Comparison of ENCODE assay signal across 7 cellular contexts in the genomic region with DNA sequence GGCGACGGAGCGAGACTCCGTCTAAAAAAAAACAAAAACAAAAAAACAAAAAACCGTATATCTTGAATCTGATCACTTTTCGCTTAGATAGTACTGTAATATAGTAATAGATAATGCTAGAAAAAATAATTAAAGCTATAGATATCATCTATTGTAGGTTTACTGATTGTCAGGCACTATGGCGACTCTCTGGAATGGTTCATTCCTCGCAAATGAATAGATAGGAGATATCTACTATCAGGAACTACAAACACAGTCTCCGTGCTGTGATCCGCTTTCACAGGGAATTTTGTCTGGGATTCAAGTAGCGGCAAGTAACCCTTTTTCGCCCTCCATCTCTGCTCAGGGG. TPM values are rescaled to one million over a fixed set of nuclear protein-coding genes. Genes with fewer than 3 reads are reported as not detected.
DNase-seq lines count a peak whose midpoint lies in the region; ATAC-seq, FAIRE-seq and TF ChIP-seq lines count a peak whose summit lies in the region.

No MANE protein-coding gene starts in this region.

- H3K36me3 ChIP-seq in HUES64 (ENCODE audit: insufficient read depth, low read length) = no peaks in the 10 kb centered on the region
- no peaks in the 10 kb centered on the region for H3K36me3 ChIP-seq in kidney (ENCODE audit: control insufficient read depth in 1 of 2, insufficient read depth in 2 of 2, low read length in 2 of 2)
- no peaks in the 10 kb centered on the region for H3K36me3 ChIP-seq in subcutaneous abdominal adipose tissue (ENCODE audit: control insufficient read depth in 5 of 5, insufficient read depth in 5 of 5, low read length in 5 of 5)

- H3K27me3 Mint-ChIP-seq in activated naive CD8-positive, alpha-beta T cell treated with anti-CD3 and anti-CD28 coated beads, Interleukin-2, amount 10 ng/mL, durations not matched to agents 7 days and 5 days = no peaks in the 10 kb centered on the region

- peaks cover 3% of the 10 kb centered on the region; the same call in 1 of the 2 replicates for H3K4me1 ChIP-seq in HUES64 (ENCODE audit: insufficient read depth, low read length)
- no peaks in the 10 kb centered on the region for H3K4me1 ChIP-seq in kidney (ENCODE audit: control insufficient read depth in 1 of 2, insufficient read depth in 1 of 2, low read depth in 1 of 2, low read length in 2 of 2)
- H3K4me1 ChIP-seq in subcutaneous abdominal adipose tissue (ENCODE audit: control insufficient read depth in 5 of 5, insufficient read depth in 5 of 5, low read length in 5 of 5) = peaks cover 3 to 21% (median 13%) of the 10 kb centered on the region in 5 donors

- DNase-seq in activated naive CD8-positive, alpha-beta T cell treated with anti-CD3 and anti-CD28 coated beads, Interleukin-2, amount 10 ng/mL, durations not matched to agents 7 days and 5 days = no peak
- DNase-seq in kidney (no peak), DMS79 treated with DMSO at 0.1 percent for 48 hours (lab: John Stamatoyannopoulos, UW) (no peak)
- DNase-seq in activated CD4-positive, CD25-positive, alpha-beta regulatory T cell treated with anti-CD3 and anti-CD28 coated beads, Interleukin-2, amount 50 U/mL, for 72 hours = no peak

- no peak for TF ChIP-seq CTCF in kidney (IDR thresholded peaks at IDR 0.05; ENCODE audit: borderline replicate concordance, extremely low read depth, insufficient read depth)

- POLR2A ChIA-PET in activated naive CD8-positive, alpha-beta T cell treated with anti-CD3 and anti-CD28 coated beads, Interleukin-2, amount 10 ng/mL, durations not matched to agents 7 days and 5 days (lab: Charles Lee) = interaction anchor here (0.7 to 2.4 kb wide), 6 partner anchors 9 to 1172 kb away, joined by 3 to 17 read pairs (median 6); partner anchors contain the start of genes CDNF, HSPA14, MSANTD7 and RPP38

- H3K9me3 ChIP-seq in HUES64 (ENCODE audit: insufficient read depth, low read depth, low read length) = no peaks in the 10 kb centered on the region
- no peaks in the 10 kb centered on the region for H3K9me3 ChIP-seq in kidney (ENCODE audit: control insufficient read depth in 1 of 2, low read length in 2 of 2)
- H3K9me3 ChIP-seq in subcutaneous abdominal adipose tissue (ENCODE audit: control insufficient read depth in 5 of 5, low read length in 5 of 5) = no peaks in the 10 kb centered on the region

- peak overlapping the region; percentile 82 for H3K4me3 Mint-ChIP-seq in activated naive CD8-positive, alpha-beta T cell treated with anti-CD3 and anti-CD28 coated beads, Interleukin-2, amount 10 ng/mL, durations not matched to agents 7 days and 5 days

- no peak overlapping the region; the same call in 1 of the 2 replicates for H3K27ac ChIP-seq in HUES64 (ENCODE audit: low read depth, low read length)
- peak overlapping the region; percentile 95 for H3K27ac ChIP-seq in kidney (ENCODE audit: low read depth in 2 of 2, low read length in 2 of 2)
- peak overlapping the region; percentile 97 for H3K27ac ChIP-seq in subcutaneous abdominal adipose tissue (ENCODE audit: low read depth, low read length)

- no peaks in the 10 kb centered on the region for H3K27me3 ChIP-seq in HUES64 (ENCODE audit: insufficient read depth, low read length)
- no peaks in the 10 kb centered on the region for H3K27me3 ChIP-seq in subcutaneous abdominal adipose tissue (ENCODE audit: control insufficient read depth in 5 of 5, insufficient read depth in 4 of 5, low read length in 5 of 5)

- peaks cover 3% of the 10 kb centered on the region for H3K36me3 Mint-ChIP-seq in activated naive CD8-positive, alpha-beta T cell treated with anti-CD3 and anti-CD28 coated beads, Interleukin-2, amount 10 ng/mL, durations not matched to agents 7 days and 5 days

- H3K27ac Mint-ChIP-seq in activated naive CD8-positive, alpha-beta T cell treated with anti-CD3 and anti-CD28 coated beads, Interleukin-2, amount 10 ng/mL, durations not matched to agents 7 days and 5 days = peak overlapping the region; percentile 95

- intact Hi-C loops in kidney (cut with DNase I) = no loop called here

- H3K4me3 ChIP-seq in HUES64 (ENCODE audit: low read length) (peak overlapping the region; percentile 69), kidney (ENCODE audit: low read length in 2 of 2) (peak overlapping the region; percentile 70 to 92), subcutaneous abdominal adipose tissue (ENCODE audit: low read depth in 1 of 5, low read length in 5 of 5) (peak overlapping the region; percentile 61 to 95 (median 83))

- H3K4me1 Mint-ChIP-seq in activated naive CD8-positive, alpha-beta T cell treated with anti-CD3 and anti-CD28 coated beads, Interleukin-2, amount 10 ng/mL, durations not matched to agents 7 days and 5 days = peaks cover 26% of the 10 kb centered on the region

- WGBS in HUES64 = 62% methylated on average over 10 of the region's 12 CpGs

- H3K9me3 Mint-ChIP-seq in activated naive CD8-positive, alpha-beta T cell treated with anti-CD3 and anti-CD28 coated beads, Interleukin-2, amount 10 ng/mL, durations not matched to agents 7 days and 5 days = no peaks in the 10 kb centered on the region

- H3K9ac ChIP-seq in HUES64 (ENCODE audit: low read depth, low read length) (no peak overlapping the region), kidney (ENCODE audit: low read length in 2 of 2) (peak overlapping the region; percentile 43 to 78), subcutaneous abdominal adipose tissue (ENCODE audit: low read length in 5 of 5) (peak overlapping the region in 4 of 5 donors; percentile 19 to 93 (median 71))

- ATAC-seq in activated naive CD8-positive, alpha-beta T cell treated with anti-CD3 and anti-CD28 coated beads, Interleukin-2, amount 10 ng/mL, durations not matched to agents 7 days and 5 days (ENCODE audit: low read depth) = no peak
- ATAC-seq in GM21619 (IDR thresholded peaks at IDR 0.05; ENCODE audit: unreplicated experiment) = no peak

- no peak for FAIRE-seq in kidney (lab: Jason Lieb, UNC)

RNA-seq across cellular contexts. Expression of gene MEIG1, which starts 0.3 kb away (rescaled TPM):
- 0.70 TPM for polyA plus RNA-seq in HUES64 (2013, experiment 1 of 2)
- 0.95 TPM for polyA plus RNA-seq in HUES64 (2013, experiment 2 of 2)
- total RNA-seq in activated naive CD8-positive, alpha-beta T cell treated with anti-CD3 and anti-CD28 coated beads, Interleukin-2, amount 10 ng/mL, durations not matched to agents 7 days and 5 days = under 1 TPM; 0.78 to 0.88 TPM
- not detected for total RNA-seq in kidney
- 1.4 TPM for polyA plus RNA-seq in kidney (ENCODE audit: insufficient read depth, low read depth, low replicate concordance)

RNA-seq across cellular contexts. Expression of gene DCLRE1C, which starts 5.0 kb away (rescaled TPM):
- 4.7 TPM for polyA plus RNA-seq in HUES64 (2013, experiment 1 of 2)
- polyA plus RNA-seq in HUES64 (2013, experiment 2 of 2) = 4.8 TPM
- total RNA-seq in activated naive CD8-positive, alpha-beta T cell treated with anti-CD3 and anti-CD28 coated beads, Interleukin-2, amount 10 ng/mL, durations not matched to agents 7 days and 5 days = 10 to 100 TPM; 47.1 to 47.7 TPM
- total RNA-seq in kidney = 17.0 TPM
- 2.0 TPM for polyA plus RNA-seq in kidney (ENCODE audit: insufficient read depth, low read depth, low replicate concordance)
